ENCODE assay signal across 19 cellular contexts in genomic region chr11:60252709-60253108, GRCh38. TPM values are rescaled to one million over a fixed set of nuclear protein-coding genes. Genes with fewer than 3 reads are reported as not detected.
"Had no signal": no experiment of that assay in that cellular context is flagged by ENCODE, and none has a peak within 500 bp of the region (broad histone marks: within the 10 kb centered on the region; RNA-seq: fewer than 3 reads in every experiment).

No MANE protein-coding gene starts in this region.

- DNase-seq: activated CD4-positive, alpha-beta T cell treated with anti-CD3 and anti-CD28 coated beads for 1 hour; activated CD4-positive, alpha-beta T cell treated with anti-CD3 and anti-CD28 coated beads, Interleukin-2, amount 50 U/mL, for 4 hours; activated naive CD4-positive, alpha-beta T cell treated with anti-CD3 and anti-CD28 coated beads for 36 hours; activated naive CD8-positive, alpha-beta T cell treated with anti-CD3 and anti-CD28 coated beads, Interleukin-2, amount 50 U/mL, for 24 hours; aorta; erythroblast; islet precursor cell; mesenchymal stem cell; naive thymus-derived CD8-positive, alpha-beta T cell; posterior cingulate gyrus; stomach; T1000; testis had no signal

- H3K27ac ChIP-seq: hepatocyte, stomach, testis, VCaP had no signal

- H3K4me3 ChIP-seq: hepatocyte, stomach, testis had no signal

- H3K36me3 ChIP-seq: stomach had no signal

- H3K9me3 ChIP-seq: testis had no signal

- H3K27me3 ChIP-seq: hepatocyte, stomach, testis had no signal

- H3K4me1 ChIP-seq: stomach, testis had no signal

- ATAC-seq: activated naive CD8-positive, alpha-beta T cell treated with anti-CD3 and anti-CD28 coated beads, Interleukin-2, amount 50 U/mL, for 24 hours; activated T-helper 17 cell treated with anti-CD3 and anti-CD28 coated beads, Interleukin-2, amount 50 U/mL, for 72 hours; naive thymus-derived CD8-positive, alpha-beta T cell had no signal

RNA-seq across cellular contexts. Expression of gene MS4A4E, which starts 9.8 kb away (rescaled TPM):
- total RNA-seq: activated naive CD4-positive, alpha-beta T cell treated with anti-CD3 and anti-CD28 coated beads for 36 hours; activated T-helper 17 cell treated with anti-CD3 and anti-CD28 coated beads, Interleukin-2, amount 50 U/mL, for 72 hours; cerebellum; dermis microvascular lymphatic vessel endothelial cell; glomerular endothelial cell; hepatocyte; naive thymus-derived CD8-positive, alpha-beta T cell had no signal
- polyA plus RNA-seq: hepatocyte; naive thymus-derived CD8-positive, alpha-beta T cell had no signal

RNA-seq across cellular contexts. Expression of gene MS4A4A, which starts 27.8 kb away (rescaled TPM):
- total RNA-seq: activated naive CD4-positive, alpha-beta T cell treated with anti-CD3 and anti-CD28 coated beads for 36 hours; activated T-helper 17 cell treated with anti-CD3 and anti-CD28 coated beads, Interleukin-2, amount 50 U/mL, for 72 hours; dermis microvascular lymphatic vessel endothelial cell; glomerular endothelial cell had no signal
- polyA plus RNA-seq: naive thymus-derived CD8-positive, alpha-beta T cell had no signal
